10 cellular contexts compared by ENCODE assay signal in the genomic region with DNA sequence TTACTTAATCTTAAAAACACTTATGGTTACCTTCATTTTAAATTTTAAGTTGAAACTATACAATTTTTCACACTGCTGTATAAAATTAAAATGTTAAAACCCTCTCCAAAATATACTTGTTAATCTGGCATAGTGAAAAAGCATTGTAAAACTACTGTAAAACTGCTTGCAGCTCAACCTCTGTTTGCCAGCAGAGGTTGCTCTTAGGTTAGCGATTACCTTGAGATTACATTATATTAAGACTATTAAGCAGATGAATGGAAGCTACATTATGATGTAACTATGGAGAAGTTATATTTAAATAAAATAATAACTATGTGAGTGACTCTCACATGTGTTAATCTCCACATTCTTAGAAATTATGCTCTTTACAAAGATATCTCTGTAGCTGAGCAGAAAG.
DNase-seq lines count a peak whose midpoint lies in the region; TF ChIP-seq lines count a peak whose summit lies in the region.
"Had no signal": no experiment of that assay in that cellular context is flagged by ENCODE, and none has a peak within 500 bp of the region (broad histone marks: within the 10 kb centered on the region; RNA-seq: fewer than 3 reads in every experiment).

No MANE protein-coding gene starts in this region.

- no peaks in the 10 kb centered on the region for H3K9me3 ChIP-seq in neural progenitor cell (ENCODE audit: low read depth)
- H3K9me3 ChIP-seq: neutrophil, vagina had no signal

- TF ChIP-seq CTCF in brain microvascular endothelial cell (IDR thresholded peaks at IDR 0.05; ENCODE audit: low read depth, low read length, missing control alignments): peak; percentile 64
- TF ChIP-seq CTCF in neural progenitor cell (IDR thresholded peaks at IDR 0.05): peak; percentile 51

- H4K20me1 ChIP-seq in neural progenitor cell (ENCODE audit: low read depth): no peaks in the 10 kb centered on the region

- no peak overlapping the region for H3K9ac ChIP-seq in neural progenitor cell

- no peak overlapping the region for H2AFZ ChIP-seq in neural progenitor cell (replicated peaks)

- no peaks in the 10 kb centered on the region for H3F3A ChIP-seq in neural progenitor cell (ENCODE audit: low read depth)

- H3K4me3 ChIP-seq in brain microvascular endothelial cell (ENCODE audit: low read depth, low read length) (no peak overlapping the region), neural progenitor cell (no peak overlapping the region)
- H3K4me3 ChIP-seq: vagina had no signal

- peaks cover 3% of the 10 kb centered on the region for H3K27me3 Mint-ChIP-seq in neural progenitor cell (ENCODE audit: insufficient read depth, low read depth)
- H3K27me3 Mint-ChIP-seq in activated T-cell treated with anti-CD3 and anti-CD28 coated beads, Interleukin-2, amount 50 U/mL, for 24 hours: no peaks in the 10 kb centered on the region

- H3K27me3 ChIP-seq in brain microvascular endothelial cell (replicated peaks): no peaks in the 10 kb centered on the region
- no peaks in the 10 kb centered on the region for H3K27me3 ChIP-seq in neural progenitor cell
- H3K27me3 ChIP-seq: neutrophil, vagina had no signal

- DNase-seq in NCI-H2029 (lab: John Stamatoyannopoulos, UW): peak; percentile 30
- no peak for DNase-seq in NCI-H2029 treated with DMSO at 0.1 percent for 48 hours (lab: John Stamatoyannopoulos, UW)
- peak; percentile 33 for DNase-seq in NCI-H1105 (lab: John Stamatoyannopoulos, UW)
- DNase-seq in brain microvascular endothelial cell: peak; percentile 23
- peak; percentile 8 for DNase-seq in neural progenitor cell (ENCODE audit: low spot score)
- no peak for DNase-seq in activated T-cell treated with anti-CD3 and anti-CD28 coated beads, Interleukin-2, amount 50 U/mL, for 24 hours
- DNase-seq in central memory CD4-positive, alpha-beta T cell: no peak
- DNase-seq in HCEC 1CT: no peak

- no peaks in the 10 kb centered on the region for H3K79me2 ChIP-seq in neural progenitor cell (ENCODE audit: low read depth)

- no peaks in the 10 kb centered on the region for H3K4me1 Mint-ChIP-seq in neural progenitor cell
- H3K4me1 Mint-ChIP-seq in activated T-cell treated with anti-CD3 and anti-CD28 coated beads, Interleukin-2, amount 50 U/mL, for 24 hours (ENCODE audit: low read depth): no peaks in the 10 kb centered on the region

- H3K9me3 Mint-ChIP-seq in neural progenitor cell: no peaks in the 10 kb centered on the region
- peaks cover 4% of the 10 kb centered on the region for H3K9me3 Mint-ChIP-seq in activated T-cell treated with anti-CD3 and anti-CD28 coated beads, Interleukin-2, amount 50 U/mL, for 24 hours

- H3K36me3 Mint-ChIP-seq in neural progenitor cell: no peaks in the 10 kb centered on the region
- H3K36me3 Mint-ChIP-seq in activated T-cell treated with anti-CD3 and anti-CD28 coated beads, Interleukin-2, amount 50 U/mL, for 24 hours (ENCODE audit: low read depth): no peaks in the 10 kb centered on the region

- H3K27ac Mint-ChIP-seq in neural progenitor cell: no peak overlapping the region
- H3K27ac Mint-ChIP-seq in activated T-cell treated with anti-CD3 and anti-CD28 coated beads, Interleukin-2, amount 50 U/mL, for 24 hours: no peak overlapping the region

- no peaks in the 10 kb centered on the region for H3K4me1 ChIP-seq in neural progenitor cell
- H3K4me1 ChIP-seq: vagina had no signal

- H3K27ac ChIP-seq in brain microvascular endothelial cell: no peak overlapping the region
- H3K27ac ChIP-seq in neural progenitor cell: no peak overlapping the region
- H3K27ac ChIP-seq: neutrophil, vagina had no signal

- no peak overlapping the region for H3K4me2 ChIP-seq in neural progenitor cell

- in situ Hi-C loops in brain microvascular endothelial cell (cut with HindIII; ENCODE audit: low pct_ligation_motif_present, low sequenced_read_pairs): no loop called here

- H3K36me3 ChIP-seq in brain microvascular endothelial cell (replicated peaks) (no peaks in the 10 kb centered on the region), neural progenitor cell (no peaks in the 10 kb centered on the region)
- H3K36me3 ChIP-seq: neutrophil, vagina had no signal

- H3K4me3 Mint-ChIP-seq in neural progenitor cell: no peak overlapping the region
- no peak overlapping the region for H3K4me3 Mint-ChIP-seq in activated T-cell treated with anti-CD3 and anti-CD28 coated beads, Interleukin-2, amount 50 U/mL, for 24 hours

Comparison
In these comparisons a context has a peak if more than half of its experiments do, and no peak if none do; other contexts are left out.
1. DNase-seq: peak in NCI-H2029 (single experiment), NCI-H1105 (single experiment), brain microvascular endothelial cell (single experiment) and neural progenitor cell (single experiment); none in NCI-H2029 treated with DMSO at 0.1 percent for 48 hours (single experiment), activated T-cell treated with anti-CD3 and anti-CD28 coated beads, Interleukin-2, amount 50 U/mL, for 24 hours (single experiment), central memory CD4-positive, alpha-beta T cell (single experiment) and HCEC 1CT (single experiment).